ENCODE assay signal across 1 cellular context in genomic region chr14:35384386-35385041, GRCh38.
TF ChIP-seq lines count a peak whose summit lies in the region.

No MANE protein-coding gene starts in this region.

TF ChIP-seq in liver, 16 proteins besides CTCF, POLR2A, EP300 and RAD21 (continued from another document):
- TF ChIP-seq ZBTB33 (IDR thresholded peaks at IDR 0.05) (no peak), FOXA2 (IDR thresholded peaks at IDR 0.05) (no peak), JUND (IDR thresholded peaks at IDR 0.05) (peak in 1 of 2 donors; percentile 18), TAF1 (conservative IDR thresholded peaks at IDR 0.05) (no peak), HNF4A (conservative IDR thresholded peaks at IDR 0.05) (no peak), EGR1 (IDR thresholded peaks at IDR 0.05; ENCODE audit: low read depth in 2 of 2) (no peak), HNF4G (IDR thresholded peaks at IDR 0.05) (no peak), MAX (IDR thresholded peaks at IDR 0.05) (no peak), NR2F2 (IDR thresholded peaks at IDR 0.05) (peak; percentile 93)
- TF ChIP-seq, protein P1, sequence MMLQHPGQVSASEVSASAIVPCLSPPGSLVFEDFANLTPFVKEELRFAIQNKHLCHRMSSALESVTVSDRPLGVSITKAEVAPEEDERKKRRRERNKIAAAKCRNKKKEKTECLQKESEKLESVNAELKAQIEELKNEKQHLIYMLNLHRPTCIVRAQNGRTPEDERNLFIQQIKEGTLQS (IDR thresholded peaks at IDR 0.05), result no peak
TF ChIP-seq in liver: peak in this region for 5.
